ENCODE assay signal across 25 cellular contexts in the genomic region with DNA sequence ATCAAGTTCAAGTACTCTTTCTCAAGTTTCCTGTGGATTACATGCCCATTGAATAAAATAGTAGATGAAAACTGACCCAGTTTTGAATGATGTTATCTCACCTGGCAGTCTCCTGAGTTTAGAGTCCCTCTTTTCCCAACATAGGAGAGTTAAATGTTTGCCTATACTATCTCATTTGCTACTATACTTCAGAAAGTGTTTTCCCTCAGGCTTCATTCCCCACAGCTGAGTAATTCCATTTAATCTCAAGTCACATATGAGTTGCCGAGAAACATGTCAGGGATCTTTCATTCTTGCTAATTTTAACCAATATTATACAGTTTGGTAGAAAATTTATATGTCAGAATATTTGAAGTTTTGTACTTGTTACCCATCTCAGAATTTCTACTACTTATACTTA.
DNase-seq lines count a peak whose midpoint lies in the region; FAIRE-seq and TF ChIP-seq lines count a peak whose summit lies in the region.
"Had no signal": no experiment of that assay in that cellular context is flagged by ENCODE, and none has a peak within 500 bp of the region (broad histone marks: within the 10 kb centered on the region; RNA-seq: fewer than 3 reads in every experiment).

No MANE protein-coding gene starts in this region.

- H3K4me1 Mint-ChIP-seq in immature natural killer cell: no peaks in the 10 kb centered on the region
- H3K4me1 Mint-ChIP-seq: CD14-positive monocyte; CD8-positive, alpha-beta memory T cell had no signal

- H3K4me3 Mint-ChIP-seq in immature natural killer cell: no peak overlapping the region
- H3K4me3 Mint-ChIP-seq: CD14-positive monocyte; CD4-positive, alpha-beta T cell; CD8-positive, alpha-beta memory T cell had no signal

- no peaks in the 10 kb centered on the region for H3K36me3 Mint-ChIP-seq in immature natural killer cell
- H3K36me3 Mint-ChIP-seq: CD14-positive monocyte; CD8-positive, alpha-beta memory T cell had no signal

- DNase-seq in NCI-H2196 (lab: John Stamatoyannopoulos, UW; ENCODE audit: unreplicated experiment) (peak; percentile 8), NCI-H2196 treated with DMSO at 0.1 percent for 48 hours (lab: John Stamatoyannopoulos, UW; ENCODE audit: unreplicated experiment) (no peak), NCI-H510A (lab: John Stamatoyannopoulos, UW) (peak; percentile 6), bronchial epithelial cell (ENCODE audit: low read depth) (peak; percentile 60), NCI-H1092 (lab: John Stamatoyannopoulos, UW) (no peak), immature natural killer cell (no peak), NCI-H2227 (lab: John Stamatoyannopoulos, UW; ENCODE audit: unreplicated experiment) (no peak)
- DNase-seq: 8988T; ACHN; AML-193; BE2C; CD4-positive, alpha-beta T cell; CD8-positive, alpha-beta memory T cell; DMS 273 treated with DMSO at 0.1 percent for 48 hours; DMS79; EL; GDM1; GM23248; H7 had no signal

- peaks cover 4 to 35% (median 10%) of the 10 kb centered on the region in 6 donors for H3K9me3 Mint-ChIP-seq in immature natural killer cell

- FAIRE-seq in bronchial epithelial cell (lab: Jason Lieb, UNC): no peak
- FAIRE-seq: A549, GM12878, GM19239, H1 had no signal

- H3K36me3 ChIP-seq in bronchial epithelial cell (ENCODE audit: control insufficient read depth, insufficient read depth, low read length): no peaks in the 10 kb centered on the region
- H3K36me3 ChIP-seq: BE2C; BLaER1 treated with 17β-estradiol and CSF1 and Interleukin-3, amounts not matched to agents 10 nM and 100 nM had no signal

- no peak overlapping the region for H3K4me3 ChIP-seq in bronchial epithelial cell (ENCODE audit: low read depth, low read length)
- H3K4me3 ChIP-seq: A549; BLaER1 treated with 17β-estradiol and CSF1 and Interleukin-3, amounts not matched to agents 10 nM and 100 nM; GM12878; GM23248 had no signal

- H3K27me3 Mint-ChIP-seq in immature natural killer cell (ENCODE audit: low read depth in 3 of 3): no peaks in the 10 kb centered on the region
- H3K27me3 Mint-ChIP-seq: CD4-positive, alpha-beta T cell; CD8-positive, alpha-beta memory T cell had no signal

- no peak overlapping the region for H3K27ac Mint-ChIP-seq in immature natural killer cell
- H3K27ac Mint-ChIP-seq: CD14-positive monocyte; CD4-positive, alpha-beta T cell; CD8-positive, alpha-beta memory T cell had no signal

- no peak for TF ChIP-seq CTCF in bronchial epithelial cell (IDR thresholded peaks at IDR 0.05; ENCODE audit: insufficient read depth, low read length, severe bottlenecking)

- H3K27me3 ChIP-seq in bronchial epithelial cell (ENCODE audit: control insufficient read depth, insufficient read depth, low read length): no peaks in the 10 kb centered on the region
- H3K27me3 ChIP-seq: BE2C; BLaER1 treated with 17β-estradiol and CSF1 and Interleukin-3, amounts not matched to agents 10 nM and 100 nM had no signal

Comparison
In these comparisons a context has a peak if more than half of its experiments do, and no peak if none do; other contexts are left out.
1. DNase-seq: peak in NCI-H2196 (single experiment), NCI-H510A (single experiment) and bronchial epithelial cell (single experiment); none in NCI-H2196 treated with DMSO at 0.1 percent for 48 hours (single experiment), NCI-H1092 (single experiment), immature natural killer cell (0 of 3) and NCI-H2227 (single experiment).